1 cellular context compared by ENCODE assay signal in genomic region chr19:18428837-18429674, GRCh38.
TF ChIP-seq lines count a peak whose summit lies in the region.

No MANE protein-coding gene starts in this region.

TF ChIP-seq in GM12878, 131 proteins besides CTCF, POLR2A, EP300 and RAD21 (continues in another document):
- TF ChIP-seq NR2F1 (conservative IDR thresholded peaks at IDR 0.05) (peak; percentile 56), NBN (IDR thresholded peaks at IDR 0.05) (no peak), LARP7 (IDR thresholded peaks at IDR 0.05) (peak; percentile 57; the same call in 1 of the 2 replicates), MEF2A (IDR thresholded peaks at IDR 0.05; ENCODE audit: insufficient read depth, low read depth, low read length) (no peak), BRCA1 (IDR thresholded peaks at IDR 0.05; ENCODE audit: low read depth, low read length) (no peak), IRF3 (IDR thresholded peaks at IDR 0.05) (no peak), POLR2AphosphoS2 (IDR thresholded peaks at IDR 0.05; ENCODE audit: low read depth, low read length) (no peak; the same call in 1 of the 2 replicates), ASH2L (IDR thresholded peaks at IDR 0.05; ENCODE audit: borderline replicate concordance, low read depth) (no peak), ZNF592 (IDR thresholded peaks at IDR 0.05) (no peak), ATF2 (IDR thresholded peaks at IDR 0.05; ENCODE audit: low read length) (no peak), PAX5 (IDR thresholded peaks at IDR 0.05; ENCODE audit: borderline replicate concordance, low read depth, low read length) (no peak), CBX3 (IDR thresholded peaks at IDR 0.05; ENCODE audit: borderline replicate concordance, low read depth) (no peak), TAF1 (IDR thresholded peaks at IDR 0.05; ENCODE audit: borderline replicate concordance, low read depth, low read length) (no peak), RCOR1 (conservative IDR thresholded peaks at IDR 0.05; ENCODE audit: low read depth, low read length) (no peak), MYB (IDR thresholded peaks at IDR 0.05; ENCODE audit: borderline replicate concordance, low read depth, low read length) (no peak), SREBF1 (IDR thresholded peaks at IDR 0.05; ENCODE audit: low read length) (no peak), BHLHE40 (IDR thresholded peaks at IDR 0.05; ENCODE audit: borderline replicate concordance in 1 of 2, low read depth in 2 of 2, low read length in 1 of 2) (no peak; a peak in 1 of 4 replicates), MLLT1 (IDR thresholded peaks at IDR 0.05) (no peak), CHD2 (IDR thresholded peaks at IDR 0.05; ENCODE audit: borderline replicate concordance, low read depth, low read length) (no peak), CREM (IDR thresholded peaks at IDR 0.05; ENCODE audit: low read depth) (no peak), YBX1 (IDR thresholded peaks at IDR 0.05) (no peak), SP1 (IDR thresholded peaks at IDR 0.05; ENCODE audit: low read depth, low read length) (peak; percentile 30), KAT2A (conservative IDR thresholded peaks at IDR 0.05; ENCODE audit: control insufficient read depth, low read depth, low read length) (no peak), E4F1 (IDR thresholded peaks at IDR 0.05; ENCODE audit: borderline replicate concordance, partially characterized antibody) (no peak), HDAC2 (IDR thresholded peaks at IDR 0.05) (no peak), NKRF (conservative IDR thresholded peaks at IDR 0.05) (peak; percentile 64; the same call in 1 of the 2 replicates), CUX1 (IDR thresholded peaks at IDR 0.05; ENCODE audit: insufficient replicate concordance, low read depth, low read length) (no peak), NR2C2 (IDR thresholded peaks at IDR 0.05; ENCODE audit: borderline replicate concordance, control insufficient read depth, insufficient read length, low read depth) (no peak), RAD51 (IDR thresholded peaks at IDR 0.05) (no peak), BCLAF1 (IDR thresholded peaks at IDR 0.05) (no peak), JUNB (IDR thresholded peaks at IDR 0.05) (no peak), SUPT20H (IDR thresholded peaks at IDR 0.05; ENCODE audit: borderline replicate concordance, control insufficient read depth, low read depth, low read length) (no peak), CREB1 (IDR thresholded peaks at IDR 0.05; ENCODE audit: low read depth) (0 out of 2 replicates have a peak, but pooled peaks have one; percentile 36), ELK1 (IDR thresholded peaks at IDR 0.05; ENCODE audit: low read depth, low read length) (no peak), ZNF217 (IDR thresholded peaks at IDR 0.05) (no peak), ZBED1 (IDR thresholded peaks at IDR 0.05; ENCODE audit: borderline replicate concordance) (no peak), SRF (IDR thresholded peaks at IDR 0.05; ENCODE audit: low read depth in 2 of 2, low read length in 2 of 2) (no peak)
